In genomic region chr18:27413495-27414401, GRCh38 we compare ENCODE assay signal across 12 cellular contexts.
A peak's percentile ranks its signal among the peaks of the same experiment; 100 is the strongest.
DNase-seq lines count a peak whose midpoint lies in the region; ATAC-seq, FAIRE-seq and TF ChIP-seq lines count a peak whose summit lies in the region.
"Had no signal": no experiment of that assay in that cellular context is flagged by ENCODE, and none has a peak within 500 bp of the region (broad histone marks: within the 10 kb centered on the region; RNA-seq: fewer than 3 reads in every experiment).

No MANE protein-coding gene starts in this region.

- WGBS in trophoblast cell (ENCODE audit: extremely low coverage, insufficient coverage, insufficient read length), result no CpG with 5 or more reads among the region's 7 CpGs

- peak overlapping the region; percentile 47 for H4K8ac ChIP-seq in trophoblast cell (ENCODE audit: low read depth, low read length)

- no peak overlapping the region for H3K14ac ChIP-seq in trophoblast cell (ENCODE audit: low read length)

- no peak overlapping the region for H4K12ac ChIP-seq in trophoblast cell (ENCODE audit: low read depth, low read length)

- H2BK120ac ChIP-seq in trophoblast cell (ENCODE audit: insufficient read depth, low read length, poor library complexity), result no peak overlapping the region

- no peaks in the 10 kb centered on the region for H3K9me3 ChIP-seq in trophoblast cell (ENCODE audit: insufficient read depth, low read depth, low read length)
- H3K9me3 ChIP-seq in Caco-2, result no peaks in the 10 kb centered on the region
- H3K9me3 ChIP-seq: transverse colon had no signal

- no peak for FAIRE-seq in GM12891 (lab: Jason Lieb, UNC)
- FAIRE-seq: colon had no signal

- H3K36me3 ChIP-seq in trophoblast cell (ENCODE audit: control insufficient read depth in 1 of 2, insufficient read depth in 2 of 2, low read length in 2 of 2) (no peaks in the 10 kb centered on the region), Caco-2 (ENCODE audit: control insufficient read depth, insufficient read depth, low read length) (no peaks in the 10 kb centered on the region)
- H3K36me3 ChIP-seq: transverse colon had no signal

- POLR2A ChIA-PET in Caco-2 (lab: Charles Lee), result no interaction called here

- no peaks in the 10 kb centered on the region for H3K79me1 ChIP-seq in trophoblast cell (ENCODE audit: low read length)

- peaks cover 7% of the 10 kb centered on the region for H3K4me1 Mint-ChIP-seq in Caco-2 (ENCODE audit: low read depth, unreplicated experiment)

- no peak overlapping the region for H3K23ac ChIP-seq in trophoblast cell (ENCODE audit: low read length)

- no peak overlapping the region for H3K4ac ChIP-seq in trophoblast cell (ENCODE audit: low read depth, low read length)

- H2BK12ac ChIP-seq in trophoblast cell (ENCODE audit: low read length), result no peak overlapping the region

- H4K91ac ChIP-seq in trophoblast cell (ENCODE audit: low read depth, low read length), result no peak overlapping the region

- H3K4me2 ChIP-seq in trophoblast cell (ENCODE audit: low read length), result peak overlapping the region; percentile 40

- no peak for TF ChIP-seq POLR2A in GM12891 (IDR thresholded peaks at IDR 0.05; ENCODE audit: low read depth, low read length)

- no peak for TF ChIP-seq CTCF in Caco-2 (IDR thresholded peaks at IDR 0.05; ENCODE audit: insufficient read depth in 1 of 2, low read depth in 1 of 2, low read length in 1 of 2, severe bottlenecking in 1 of 2, unreplicated experiment in 1 of 2)

- H3K9me3 Mint-ChIP-seq in Caco-2 (ENCODE audit: unreplicated experiment), result no peaks in the 10 kb centered on the region

- no peak overlapping the region for H3K4me3 Mint-ChIP-seq in Caco-2 (ENCODE audit: unreplicated experiment)

- H3K9ac ChIP-seq in trophoblast cell (ENCODE audit: low read length), result no peak overlapping the region

- peaks cover 3% of the 10 kb centered on the region for H3K27me3 Mint-ChIP-seq in Caco-2 (ENCODE audit: insufficient read depth, unreplicated experiment)

- CTCF ChIA-PET in Caco-2 (lab: Charles Lee), result no interaction called here

- BruUV-seq in Caco-2 (replicated peaks; lab: Mats Ljungman, UMichigan), result no TSS peak

- H3K18ac ChIP-seq in trophoblast cell (ENCODE audit: low read length), result no peak overlapping the region

- H3K27ac ChIP-seq in trophoblast cell (ENCODE audit: low read depth, low read length), result no peak overlapping the region

- peak overlapping the region; percentile 21 for H2BK5ac ChIP-seq in trophoblast cell (ENCODE audit: low read depth, low read length, poor library complexity)

- no peak overlapping the region for H3K27ac Mint-ChIP-seq in Caco-2 (ENCODE audit: unreplicated experiment)

- H3K36me3 Mint-ChIP-seq in Caco-2 (ENCODE audit: insufficient read depth, unreplicated experiment), result no peaks in the 10 kb centered on the region

- H2AK5ac ChIP-seq in trophoblast cell (ENCODE audit: low read length), result no peak overlapping the region

- peaks cover 2% of the 10 kb centered on the region in 2 experiments for H3K4me1 ChIP-seq in trophoblast cell (ENCODE audit: control insufficient read depth in 1 of 2, insufficient read depth in 2 of 2, low read length in 2 of 2)
- H3K4me1 ChIP-seq in Caco-2, result no peaks in the 10 kb centered on the region

- H3K27me3 ChIP-seq in trophoblast cell (ENCODE audit: insufficient read depth, low read length), result no peaks in the 10 kb centered on the region
- no peaks in the 10 kb centered on the region for H3K27me3 ChIP-seq in Caco-2 (replicated peaks; ENCODE audit: control insufficient read depth, insufficient read depth, low read length)
- H3K27me3 ChIP-seq: transverse colon had no signal

- H3K79me2 ChIP-seq in trophoblast cell (ENCODE audit: control insufficient read depth, insufficient read depth, low read length, poor library complexity), result no peaks in the 10 kb centered on the region

- H3K4me3 ChIP-seq in trophoblast cell (ENCODE audit: low read depth, low read length) (no peak overlapping the region), Caco-2 (ENCODE audit: low read depth, low read length) (no peak overlapping the region)
- H3K4me3 ChIP-seq: transverse colon had no signal

- H2AFZ ChIP-seq in trophoblast cell (ENCODE audit: insufficient read depth, low read length, poor library complexity), result no peak overlapping the region

- DNase-seq in GM04504 (ENCODE audit: low read depth), result peak; percentile 71
- DNase-seq in glomerular visceral epithelial cell (ENCODE audit: extremely low spot score), result peak; percentile 90
- peak; percentile 52 to 84 for DNase-seq in trophoblast cell
- no peak for DNase-seq in Caco-2
- DNase-seq in GM12891 (ENCODE audit: insufficient read length, low spot score), result no peak
- DNase-seq: NCI-H2081; stimulated activated CD4-positive, alpha-beta T cell treated with anti-CD3 and anti-CD28 coated beads, Interleukin-1b, Interleukin-23, amount 100 ng/mL, for 48 hours; transverse colon had no signal

- intact Hi-C loops in Caco-2 (cut with micrococcal nuclease; ENCODE audit: unreplicated experiment), result no loop called here

- ATAC-seq in SK-N-SH treated with all-trans-retinoic acid at 6 μM for 48 hours, result peak; percentile 93
- ATAC-seq in GM21786 (IDR thresholded peaks at IDR 0.05; ENCODE audit: unreplicated experiment), result no peak
- ATAC-seq in HG02840 (IDR thresholded peaks at IDR 0.05; ENCODE audit: low FRiP score, unreplicated experiment), result no peak

TF ChIP-seq in SK-N-SH treated with all-trans-retinoic acid at 6 μM for 48 hours, 23 proteins besides CTCF, POLR2A, EP300 and RAD21:
- TF ChIP-seq ISL1 (CRISPR knock-in tag; IDR thresholded peaks at IDR 0.05), result peak; percentile 84
- TF ChIP-seq CREB5 (CRISPR knock-in tag; IDR thresholded peaks at IDR 0.05; ENCODE audit: low read depth), result 0 out of 2 replicates have a peak, but pooled peaks have one; percentile 55
- TF ChIP-seq SNAI2 (CRISPR knock-in tag; IDR thresholded peaks at IDR 0.05), result no peak

TF ChIP-seq in GM12891, 5 proteins besides CTCF, POLR2A, EP300 and RAD21:
- no peak for TF ChIP-seq POLR2AphosphoS5 (IDR thresholded peaks at IDR 0.05; ENCODE audit: low read depth, low read length)
- TF ChIP-seq PAX5 (IDR thresholded peaks at IDR 0.05; ENCODE audit: insufficient read depth, low read length, severe bottlenecking), result no peak
- no peak for TF ChIP-seq TAF1 (IDR thresholded peaks at IDR 0.05; ENCODE audit: low read depth, low read length)
- TF ChIP-seq POU2F2 (IDR thresholded peaks at IDR 0.05; ENCODE audit: low read depth, low read length), result no peak
- TF ChIP-seq SPI1 (IDR thresholded peaks at IDR 0.05; ENCODE audit: low read depth, low read length), result no peak

Comparison
In these comparisons a context has a peak if more than half of its experiments do, and no peak if none do; other contexts are left out.
1. DNase-seq: peak in GM04504 (single experiment), glomerular visceral epithelial cell (single experiment) and trophoblast cell (2 of 2); none in Caco-2 (0 of 2) and GM12891 (single experiment).